8 cellular contexts compared by ENCODE assay signal in genomic region chr7:50793947-50794570, GRCh38. TPM values are rescaled to one million over a fixed set of nuclear protein-coding genes. Genes with fewer than 3 reads are reported as not detected.
DNase-seq lines count a peak whose midpoint lies in the region; ATAC-seq and TF ChIP-seq lines count a peak whose summit lies in the region.

No MANE protein-coding gene starts in this region.

- CTCF ChIA-PET in HCT116 (lab: Charles Lee) (interaction anchor here (1.3 kb wide), 1 partner anchor 367 kb away, joined by 3 read pairs; no protein-coding TSS in a partner anchor), A673 (lab: Charles Lee) (no interaction called here)

- no peak for TF ChIP-seq RAD21 in HCT116 (IDR thresholded peaks at IDR 0.05; ENCODE audit: low read depth)

- RAD21 ChIA-PET in HCT116 (lab: Charles Lee; ENCODE audit: low non-redundant PET in 1 of 2, low total read pairs in 2 of 2, uncharacterized antibody in 2 of 2, unreplicated experiment in 2 of 2) = no interaction called here

- TF ChIP-seq CTCF in HCT116 (IDR thresholded peaks at IDR 0.05 in 2 of 3, conservative IDR thresholded peaks at IDR 0.05 in 1 of 3; ENCODE audit: borderline replicate concordance in 1 of 3, insufficient read depth in 1 of 3, low read depth in 2 of 3, low read length in 2 of 3) (no peak), A673 (conservative IDR thresholded peaks at IDR 0.05; ENCODE audit: low read depth, low read length) (no peak)

- H3K27ac ChIP-seq in HCT116 (ENCODE audit: low read depth, low read length) (peak overlapping the region; percentile 52; the same call in 1 of the 2 replicates), iPS DF 6.9 (ENCODE audit: low read length) (no peak overlapping the region), skeletal muscle tissue (ENCODE audit: low read depth, low read length) (peak overlapping the region; percentile 58), A673 (ENCODE audit: low read depth, low read length, poor library complexity, severe bottlenecking) (no peak overlapping the region)

- no peaks in the 10 kb centered on the region for H3K9me2 ChIP-seq in HCT116 (ENCODE audit: insufficient read depth)

- WGBS in iPS DF 6.9 (ENCODE audit: insufficient coverage, insufficient read length) = no CpG with 5 or more reads among the region's 18 CpGs

- H3K79me2 ChIP-seq in HCT116 (ENCODE audit: insufficient read depth, low read length) = no peaks in the 10 kb centered on the region; the same call in 1 of the 2 replicates

- H3K9ac ChIP-seq in HCT116 (ENCODE audit: low read length) = peak overlapping the region; percentile 28; the same call in 1 of the 2 replicates
- peak overlapping the region; percentile 74 for H3K9ac ChIP-seq in adipocyte (ENCODE audit: low read length)
- peak overlapping the region; percentile 63 to 84 (median 77) for H3K9ac ChIP-seq in skeletal muscle tissue (ENCODE audit: low read depth in 1 of 3, low read length in 3 of 3)

- H3K4me3 ChIP-seq in HCT116 (replicated peaks in 1 of 2; ENCODE audit: low read depth in 1 of 2, low read length in 2 of 2) (peak overlapping the region; percentile 43 to 56), adipocyte (ENCODE audit: low read length) (peak overlapping the region; percentile 79), iPS DF 6.9 (ENCODE audit: low read length) (peak overlapping the region; percentile 52; the same call in 1 of the 2 replicates), skeletal muscle tissue (ENCODE audit: low read length in 3 of 3) (peak overlapping the region; percentile 68 to 77 (median 70)), A673 (ENCODE audit: low read depth, low read length, poor library complexity, severe bottlenecking) (no peak overlapping the region)

- intact Hi-C loops in HCT116 (cut with micrococcal nuclease) = loop anchor here (5.0 to 10.0 kb wide), 2 partner anchors 273 to 371 kb away; no protein-coding TSS in a partner anchor
- intact Hi-C loops in A673 (cut with micrococcal nuclease; ENCODE audit: unreplicated experiment) = no loop called here

- H3K4me1 ChIP-seq in HCT116 (ENCODE audit: control insufficient read depth in 1 of 2, insufficient read depth in 2 of 2, low read length in 2 of 2) = peaks cover 11 to 13% of the 10 kb centered on the region in 2 experiments; a peak in 3 of 4 replicates
- H3K4me1 ChIP-seq in adipocyte (ENCODE audit: control insufficient read depth, insufficient read depth, low read length) = peaks cover 22% of the 10 kb centered on the region
- H3K4me1 ChIP-seq in iPS DF 6.9 (ENCODE audit: control insufficient read depth, insufficient read depth, low read length) = no peaks in the 10 kb centered on the region; the same call in 1 of the 2 replicates
- peaks cover 17 to 23% (median 19%) of the 10 kb centered on the region in 3 donors for H3K4me1 ChIP-seq in skeletal muscle tissue (ENCODE audit: control insufficient read depth in 3 of 3, insufficient read depth in 3 of 3, low read length in 3 of 3)
- no peaks in the 10 kb centered on the region for H3K4me1 ChIP-seq in A673 (ENCODE audit: insufficient read depth, low read length, poor library complexity, severe bottlenecking)

- no peak for ATAC-seq in HCT116
- ATAC-seq in GM21737 (IDR thresholded peaks at IDR 0.05; ENCODE audit: unreplicated experiment) = no peak

- no peaks in the 10 kb centered on the region for H3K36me3 ChIP-seq in HCT116 (ENCODE audit: control insufficient read depth in 1 of 2, insufficient read depth in 2 of 2, low read length in 2 of 2)
- no peaks in the 10 kb centered on the region for H3K36me3 ChIP-seq in adipocyte (ENCODE audit: control insufficient read depth, insufficient read depth, low read length, severe bottlenecking)
- no peaks in the 10 kb centered on the region for H3K36me3 ChIP-seq in iPS DF 6.9 (ENCODE audit: control insufficient read depth, insufficient read depth, low read length)
- no peaks in the 10 kb centered on the region for H3K36me3 ChIP-seq in skeletal muscle tissue (ENCODE audit: control insufficient read depth in 3 of 3, insufficient read depth in 3 of 3, low read length in 3 of 3)
- H3K36me3 ChIP-seq in A673 (ENCODE audit: insufficient read depth, low read length, poor library complexity, severe bottlenecking) = no peaks in the 10 kb centered on the region

- TF ChIP-seq POLR2A in HCT116 (IDR thresholded peaks at IDR 0.05; ENCODE audit: borderline replicate concordance, extremely low read depth, insufficient read depth, insufficient read length) = no peak

- DNase-seq in HCT116 (ENCODE audit: low read depth, low spot score) = no peak
- no peak for DNase-seq in adipocyte (ENCODE audit: low read depth)
- no peak for DNase-seq in iPS DF 6.9 (ENCODE audit: low read depth, low spot score)
- DNase-seq in hypothalamus (lab: John Stamatoyannopoulos, UW) = no peak
- DNase-seq in islet precursor cell = no peak
- no peak for DNase-seq in A673 (ENCODE audit: low spot score)

- BruUV-seq in HCT116 (replicated peaks; lab: Mats Ljungman, UMichigan) = no TSS peak
- BruUV-seq in A673 (replicated peaks; lab: Mats Ljungman, UMichigan) = no TSS peak

- H3K9me3 ChIP-seq in HCT116 (ENCODE audit: control insufficient read depth in 1 of 2, insufficient read depth in 1 of 2, low read depth in 1 of 2, low read length in 2 of 2) (peaks cover 0 to 6% of the 10 kb centered on the region in 2 experiments; a peak in 1 of 4 replicates), adipocyte (ENCODE audit: control insufficient read depth, low read length) (peaks cover 8% of the 10 kb centered on the region), iPS DF 6.9 (ENCODE audit: control insufficient read depth, insufficient read depth, low read length) (no peaks in the 10 kb centered on the region), skeletal muscle tissue (ENCODE audit: control insufficient read depth in 3 of 3, low read length in 3 of 3) (no peaks in the 10 kb centered on the region), A673 (ENCODE audit: low read depth, low read length, poor library complexity, severe bottlenecking) (peaks cover 6% of the 10 kb centered on the region)

- H3K27me3 ChIP-seq in HCT116 (ENCODE audit: insufficient read depth, low read length) (peaks cover 8% of the 10 kb centered on the region; the same call in 1 of the 2 replicates), adipocyte (replicated peaks; ENCODE audit: control insufficient read depth, insufficient read depth, low read length) (no peaks in the 10 kb centered on the region), iPS DF 6.9 (ENCODE audit: control insufficient read depth, insufficient read depth, low read length) (peaks cover 11% of the 10 kb centered on the region), skeletal muscle tissue (ENCODE audit: control insufficient read depth in 3 of 3, insufficient read depth in 3 of 3, low read length in 3 of 3) (no peaks in the 10 kb centered on the region), A673 (replicated peaks; ENCODE audit: insufficient read depth, low read depth, low read length, poor library complexity) (peaks cover 3% of the 10 kb centered on the region)

- POLR2A ChIA-PET in HCT116 (lab: Charles Lee) = no interaction called here
- POLR2A ChIA-PET in A673 (lab: Charles Lee; ENCODE audit: low non-redundant PET) = no interaction called here

- H4K20me1 ChIP-seq in HCT116 (ENCODE audit: insufficient read depth) = no peaks in the 10 kb centered on the region

- peak overlapping the region; percentile 35 for H2AFZ ChIP-seq in HCT116 (ENCODE audit: low read depth, low read length, poor library complexity, severe bottlenecking)

- H3K4me2 ChIP-seq in HCT116 (ENCODE audit: low read length) = peak overlapping the region; percentile 80

TF ChIP-seq in HCT116, 20 proteins besides CTCF, POLR2A, EP300 and RAD21:
- TF ChIP-seq ZFX (IDR thresholded peaks at IDR 0.05) = no peak
- TF ChIP-seq EGR1 (IDR thresholded peaks at IDR 0.05; ENCODE audit: low read depth) = no peak
- no peak for TF ChIP-seq SRF (IDR thresholded peaks at IDR 0.05; ENCODE audit: low read depth)
- no peak for TF ChIP-seq ATF3 (IDR thresholded peaks at IDR 0.05)
- TF ChIP-seq POLR2AphosphoS5 (IDR thresholded peaks at IDR 0.05; ENCODE audit: low read depth, low read length) = no peak

RNA-seq across cellular contexts. Expression of gene GRB10, which starts 11.4 kb away (rescaled TPM):
- total RNA-seq in HCT116 (2021; ENCODE audit: unreplicated experiment) (37.3 TPM), skeletal muscle tissue (17.7 TPM), A673 (2021) (0.41 TPM in 1 of 2 replicates, not detected in the other)
- polyA plus RNA-seq in HCT116 (2012) = 19.2 and 20.6 TPM in 2 replicates

Comparison
In these comparisons a context has a peak if more than half of its experiments do, and no peak if none do; other contexts are left out.
1. H3K27ac ChIP-seq: peak in HCT116 (single experiment) and skeletal muscle tissue (single experiment); none in iPS DF 6.9 (single experiment) and A673 (single experiment).
2. RNA of gene GRB10, which starts 11.4 kb away (total RNA-seq): 37.3 TPM in HCT116 (single experiment) and 17.7 TPM in skeletal muscle tissue (single experiment); 0.41 TPM in A673; every median in the first group is over 10 times any median in the second.
3. Peak in every context shown above with its lines, with median percentiles within 50 percentile points of each other: H3K9ac ChIP-seq.